ENCODE assay signal across 18 cellular contexts in genomic region chr7:85237721-85238120, GRCh38. TPM values are rescaled to one million over a fixed set of nuclear protein-coding genes. Genes with fewer than 3 reads are reported as not detected.
"Had no signal": no experiment of that assay in that cellular context is flagged by ENCODE, and none has a peak within 500 bp of the region (broad histone marks: within the 10 kb centered on the region; RNA-seq: fewer than 3 reads in every experiment).

No MANE protein-coding gene starts in this region.

- H3K36me3 ChIP-seq: adrenal gland, breast epithelium, heart left ventricle, neutrophil, tibial artery, vagina had no signal

- ATAC-seq: activated CD4-positive, alpha-beta T cell treated with anti-CD3 and anti-CD28 coated beads for 36 hours; heart left ventricle; left lobe of liver; mucosa of descending colon; naive thymus-derived CD8-positive, alpha-beta T cell; right cardiac atrium had no signal

- H3K27me3 ChIP-seq: adrenal gland, breast epithelium, dorsolateral prefrontal cortex, heart left ventricle, neutrophil, tibial artery, vagina had no signal

- H3K4me3 ChIP-seq: adrenal gland, breast epithelium, dorsolateral prefrontal cortex, heart left ventricle, mucosa of descending colon, tibial artery, vagina had no signal

- H3K4me1 ChIP-seq: adrenal gland, breast epithelium, heart left ventricle, tibial artery, vagina had no signal

- H3K9me3 ChIP-seq: adrenal gland, breast epithelium, heart left ventricle, mucosa of descending colon, neutrophil, tibial artery, vagina had no signal

- DNase-seq: activated CD4-positive, alpha-beta T cell treated with anti-CD3 and anti-CD28 coated beads for 36 hours; activated naive CD4-positive, alpha-beta T cell treated with anti-CD3 and anti-CD28 coated beads, Interleukin-2, amount 10 ng/mL, durations not matched to agents 7 days and 5 days; adrenal gland; dorsolateral prefrontal cortex; foreskin melanocyte; heart left ventricle; islet precursor cell; mammary epithelial cell; mucosa of descending colon; naive thymus-derived CD8-positive, alpha-beta T cell; right cardiac atrium; small intestine; T1000; tibial artery had no signal

RNA-seq across cellular contexts. Expression of gene SEMA3D, which starts 50.9 kb away (rescaled TPM):
- total RNA-seq: activated CD4-positive, alpha-beta T cell treated with anti-CD3 and anti-CD28 coated beads for 36 hours; naive thymus-derived CD8-positive, alpha-beta T cell had no signal
